In the genomic region with DNA sequence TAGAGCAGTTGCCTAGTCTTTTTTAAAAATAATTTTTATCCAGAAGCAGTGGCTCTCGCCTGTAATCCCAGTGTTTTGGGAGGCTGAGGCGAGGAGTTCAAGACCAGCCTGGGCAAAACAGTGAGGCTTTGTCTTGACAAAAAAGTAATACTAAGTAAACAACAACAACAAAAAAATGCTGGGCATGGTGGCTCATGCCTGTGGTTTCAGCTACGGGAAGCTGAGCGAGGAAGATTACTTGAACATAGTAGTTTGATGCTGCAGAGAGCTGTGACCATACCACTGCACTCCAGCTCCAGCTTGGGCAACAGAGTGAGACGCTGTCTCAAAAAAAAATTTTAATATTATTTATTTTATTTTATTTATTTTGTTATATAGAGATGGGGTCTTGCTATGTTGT, we compare ENCODE assay signal across 14 cellular contexts.
"Had no signal": no experiment of that assay in that cellular context is flagged by ENCODE, and none has a peak within 500 bp of the region (broad histone marks: within the 10 kb centered on the region; RNA-seq: fewer than 3 reads in every experiment).

No MANE protein-coding gene starts in this region.

- H3K27ac ChIP-seq: esophagus muscularis mucosa, gastroesophageal sphincter, skin epidermis had no signal

- H3K27ac Mint-ChIP-seq: type B pancreatic cell had no signal

- H3K27me3 ChIP-seq: esophagus muscularis mucosa, gastroesophageal sphincter had no signal

- H3K36me3 Mint-ChIP-seq: naive B cell, type B pancreatic cell had no signal

- H3K27me3 Mint-ChIP-seq: naive B cell, type B pancreatic cell had no signal

- H3K9me3 Mint-ChIP-seq: nephron, type B pancreatic cell had no signal

- H3K4me3 ChIP-seq: esophagus muscularis mucosa, gastroesophageal sphincter, lung, skin epidermis had no signal

- DNase-seq: effector memory CD4-positive, alpha-beta T cell; foreskin fibroblast; left colon; left ventricle myocardium superior; mesendoderm; naive B cell; posterior cingulate gyrus; stimulated activated naive CD4-positive, alpha-beta T cell had no signal

- H3K9me3 ChIP-seq: esophagus muscularis mucosa, gastroesophageal sphincter had no signal

- H3K4me3 Mint-ChIP-seq: nephron, type B pancreatic cell had no signal

- H3K36me3 ChIP-seq: esophagus muscularis mucosa, gastroesophageal sphincter had no signal
